Comparison of ENCODE assay signal across 15 cellular contexts in genomic region chr9:98427491-98427890, GRCh38.
"Had no signal": no experiment of that assay in that cellular context is flagged by ENCODE, and none has a peak within 500 bp of the region (broad histone marks: within the 10 kb centered on the region; RNA-seq: fewer than 3 reads in every experiment).

No MANE protein-coding gene starts in this region.

- H3K9me3 Mint-ChIP-seq: activated naive CD8-positive, alpha-beta T cell treated with anti-CD3 and anti-CD28 coated beads, Interleukin-2, amount 10 ng/mL, durations not matched to agents 7 days and 5 days; natural killer cell treated with Interleukin-12 subunit alpha and Interleukin-12 subunit beta and Interleukin-15 and Interleukin-18, amount 100 ng/mL, for 72 hours had no signal

- H3K4me3 Mint-ChIP-seq: activated naive CD8-positive, alpha-beta T cell treated with anti-CD3 and anti-CD28 coated beads, Interleukin-2, amount 10 ng/mL, durations not matched to agents 7 days and 5 days; natural killer cell treated with Interleukin-12 subunit alpha and Interleukin-12 subunit beta and Interleukin-15 and Interleukin-18, amount 100 ng/mL, for 72 hours had no signal

- H3K27me3 ChIP-seq: dorsolateral prefrontal cortex had no signal

- H3K4me3 ChIP-seq: dorsolateral prefrontal cortex had no signal

- H3K36me3 Mint-ChIP-seq: activated naive CD8-positive, alpha-beta T cell treated with anti-CD3 and anti-CD28 coated beads, Interleukin-2, amount 10 ng/mL, durations not matched to agents 7 days and 5 days; natural killer cell treated with Interleukin-12 subunit alpha and Interleukin-12 subunit beta and Interleukin-15 and Interleukin-18, amount 100 ng/mL, for 72 hours had no signal

- ATAC-seq: natural killer cell treated with Interleukin-12 subunit alpha and Interleukin-12 subunit beta and Interleukin-15 and Interleukin-18, amount 100 ng/mL, for 72 hours; stimulated activated naive CD8-positive, alpha-beta T cell treated with anti-CD3 and anti-CD28 coated beads, Interleukin-15, Interleukin-2, amounts not matched to agents 100 U/mL and 50 U/mL, for 24 hours had no signal

- H3K4me1 Mint-ChIP-seq: activated naive CD8-positive, alpha-beta T cell treated with anti-CD3 and anti-CD28 coated beads, Interleukin-2, amount 10 ng/mL, durations not matched to agents 7 days and 5 days had no signal

- H3K27ac Mint-ChIP-seq: activated naive CD8-positive, alpha-beta T cell treated with anti-CD3 and anti-CD28 coated beads, Interleukin-2, amount 10 ng/mL, durations not matched to agents 7 days and 5 days; natural killer cell treated with Interleukin-12 subunit alpha and Interleukin-12 subunit beta and Interleukin-15 and Interleukin-18, amount 100 ng/mL, for 72 hours had no signal

- DNase-seq: activated CD4-positive, CD25-positive, alpha-beta regulatory T cell treated with anti-CD3 and anti-CD28 coated beads, Interleukin-2, amount 50 U/mL, for 72 hours; activated naive CD4-positive, alpha-beta T cell; activated naive CD8-positive, alpha-beta T cell treated with anti-CD3 and anti-CD28 coated beads, Interleukin-2, amount 10 ng/mL, durations not matched to agents 7 days and 5 days; activated T-cell treated with anti-CD3 and anti-CD28 coated beads for 4 hours; aorta; dorsolateral prefrontal cortex; erythroblast; hippocampal formation; kidney; posterior cingulate gyrus; retina; small intestine; stimulated activated naive CD8-positive, alpha-beta T cell treated with anti-CD3 and anti-CD28 coated beads, Interleukin-15, Interleukin-2, amounts not matched to agents 100 U/mL and 50 U/mL, for 24 hours; trophoblast cell had no signal
